ENCODE assay signal across 8 cellular contexts in the genomic region with DNA sequence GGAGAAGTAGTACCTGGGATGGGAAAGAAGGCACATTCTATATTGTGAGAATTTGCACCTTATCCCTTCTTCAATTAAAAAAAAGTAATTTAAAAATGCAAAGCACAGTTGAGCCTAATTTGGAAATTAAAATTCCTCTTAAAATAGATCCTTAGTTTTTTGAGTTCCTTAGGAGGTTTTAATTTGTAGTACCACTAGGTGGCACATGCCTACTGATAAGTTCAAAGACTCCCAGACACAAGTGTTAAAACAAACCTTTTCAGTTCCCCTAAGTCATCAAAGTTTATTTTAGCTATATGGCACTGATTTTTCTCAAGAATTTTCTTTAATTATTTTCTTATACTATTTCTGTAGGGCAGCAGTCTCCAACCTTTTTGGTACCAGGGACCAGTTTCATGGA.
DNase-seq lines count a peak whose midpoint lies in the region; ATAC-seq and TF ChIP-seq lines count a peak whose summit lies in the region.

No MANE protein-coding gene starts in this region.

- peak; percentile 48 for TF ChIP-seq CTCF in astrocyte of the cerebellum (IDR thresholded peaks at IDR 0.05; ENCODE audit: low read depth, low read length, missing control alignments)

- in situ Hi-C loops in astrocyte of the cerebellum (cut with HindIII; ENCODE audit: low sequenced_read_pairs): no loop called here

- DNase-seq in EL: peak; percentile 31
- DNase-seq in NCI-H1105 (lab: John Stamatoyannopoulos, UW): peak; percentile 35
- DNase-seq in astrocyte of the cerebellum (ENCODE audit: low read depth): peak; percentile 52
- DNase-seq in kidney glomerular epithelial cell (lab: John Stamatoyannopoulos, UW): peak; percentile 38
- DNase-seq in stimulated activated CD4-positive, alpha-beta T cell treated with anti-CD3 and anti-CD28 coated beads, Interleukin-4, amount 100 ng/mL, for 1 hour: no peak
- no peak for DNase-seq in central memory CD4-positive, alpha-beta T cell

- ATAC-seq in GM21619 (IDR thresholded peaks at IDR 0.05; ENCODE audit: unreplicated experiment): peak; percentile 75
- no peak for ATAC-seq in activated CD4-positive, CD25-positive, alpha-beta regulatory T cell treated with anti-CD3 and anti-CD28 coated beads, Interleukin-2, amount 50 U/mL, for 24 hours

- no peak overlapping the region for H3K4me3 ChIP-seq in astrocyte of the cerebellum (ENCODE audit: low read depth, low read length)

Comparison
In these comparisons a context has a peak if more than half of its experiments do, and no peak if none do; other contexts are left out.
1. DNase-seq: peak in EL (single experiment), NCI-H1105 (single experiment), astrocyte of the cerebellum (single experiment) and kidney glomerular epithelial cell (single experiment); none in stimulated activated CD4-positive, alpha-beta T cell treated with anti-CD3 and anti-CD28 coated beads, Interleukin-4, amount 100 ng/mL, for 1 hour (single experiment) and central memory CD4-positive, alpha-beta T cell (single experiment).